10 cellular contexts compared by ENCODE assay signal in the genomic region with DNA sequence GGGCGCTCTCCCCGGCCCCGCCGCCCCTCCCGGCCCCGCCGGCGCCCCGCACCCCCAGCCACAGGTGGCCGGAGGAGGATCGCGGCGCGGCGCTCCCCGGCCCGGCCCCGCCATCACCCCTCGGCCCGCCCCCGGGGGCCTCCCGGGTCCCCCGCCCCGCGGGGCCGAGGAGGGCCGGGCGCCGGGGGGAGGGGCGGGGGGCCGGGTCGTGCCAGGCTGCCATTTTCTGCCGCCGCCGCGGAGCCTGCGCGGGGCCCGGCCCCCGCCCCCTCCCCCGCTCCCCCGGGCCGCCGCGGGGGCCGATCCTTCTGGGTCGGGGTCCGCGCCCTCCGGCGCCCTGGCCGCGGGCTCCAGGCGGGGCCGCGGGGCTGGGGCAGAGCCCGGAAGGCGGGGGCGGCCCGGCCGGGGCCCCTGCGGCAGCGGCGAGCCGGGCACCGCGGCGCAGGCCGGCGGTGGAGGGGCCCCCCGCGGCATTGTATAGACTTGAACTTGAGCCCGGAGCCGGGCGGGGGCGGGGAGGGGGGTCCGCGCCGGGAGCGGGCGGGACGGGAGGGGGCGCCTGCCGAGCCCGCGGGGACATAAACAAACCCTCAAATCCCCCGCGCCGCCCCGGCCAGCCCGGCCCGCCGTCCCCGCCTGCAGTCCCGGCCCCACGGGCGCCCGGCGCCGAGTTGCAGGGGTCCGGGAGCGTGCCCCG. TPM values are rescaled to one million over a fixed set of nuclear protein-coding genes. Genes with fewer than 3 reads are reported as not detected.
DNase-seq lines count a peak whose midpoint lies in the region; FAIRE-seq and TF ChIP-seq lines count a peak whose summit lies in the region.
"Had no signal": no experiment of that assay in that cellular context is flagged by ENCODE, and none has a peak within 500 bp of the region (broad histone marks: within the 10 kb centered on the region; RNA-seq: fewer than 3 reads in every experiment).

No MANE protein-coding gene starts in this region.

- H3K27me3 ChIP-seq in NT2/D1 (ENCODE audit: insufficient read depth, insufficient read length) (peaks cover 14% of the 10 kb centered on the region), colonic mucosa (no peaks in the 10 kb centered on the region), neuronal stem cell (ENCODE audit: control insufficient read depth in 3 of 3, insufficient read depth in 3 of 3, low read depth in 1 of 3, low read length in 3 of 3) (peaks cover 2 to 45% (median 30%) of the 10 kb centered on the region in 3 experiments)

- peak; percentile 15 for DNase-seq in activated CD4-positive, alpha-beta T cell treated with anti-CD3 and anti-CD28 coated beads, Interleukin-2, amount 50 U/mL, for 1 hour
- no peak for DNase-seq in activated CD4-positive, alpha-beta T cell treated with anti-CD3 and anti-CD28 coated beads, Interleukin-2, amount 10 ng/mL, durations not matched to agents 7 days and 5 days
- DNase-seq in H54 (ENCODE audit: insufficient read length, low spot score) (peak; percentile 50), NT2/D1 (ENCODE audit: low read depth, low spot score) (no peak), colonic mucosa (no peak), neuronal stem cell (ENCODE audit: low spot score) (no peak), MV-4-11 (lab: John Stamatoyannopoulos, UW) (no peak), HK-2 (ENCODE audit: unreplicated experiment) (no peak)

- H4K91ac ChIP-seq in neuronal stem cell (ENCODE audit: low read depth, low read length, poor library complexity) = no peak overlapping the region

- CTCF ChIA-PET in activated CD4-positive, alpha-beta T cell treated with anti-CD3 and anti-CD28 coated beads, Interleukin-2, amount 10 ng/mL, durations not matched to agents 7 days and 5 days (lab: Charles Lee) = interaction anchor here (1.9 kb wide), 1 partner anchor 11 kb away, joined by 4 read pairs; no protein-coding TSS in a partner anchor

- H3K4me1 ChIP-seq in NT2/D1 (ENCODE audit: insufficient read depth, insufficient read length) = peaks cover 13% of the 10 kb centered on the region
- H3K4me1 ChIP-seq in colonic mucosa = peaks cover 8% of the 10 kb centered on the region
- H3K4me1 ChIP-seq in neuronal stem cell (ENCODE audit: control insufficient read depth in 2 of 2, insufficient read depth in 1 of 2, low read depth in 1 of 2, low read length in 2 of 2) = peaks cover 3 to 11% of the 10 kb centered on the region in 2 donors

- FAIRE-seq in H54 (lab: Jason Lieb, UNC) = no peak
- FAIRE-seq: GM18507 had no signal

- no peak overlapping the region for H2BK120ac ChIP-seq in neuronal stem cell (ENCODE audit: low read depth, low read length)

- peak overlapping the region; percentile 40 for H2AFZ ChIP-seq in neuronal stem cell (ENCODE audit: low read length)

- H3K9me3 ChIP-seq in NT2/D1 (ENCODE audit: insufficient read depth, low read length) (no peaks in the 10 kb centered on the region), colonic mucosa (no peaks in the 10 kb centered on the region), neuronal stem cell (replicated peaks in 1 of 2; ENCODE audit: control insufficient read depth in 2 of 2, insufficient read depth in 1 of 2, low read depth in 1 of 2, low read length in 2 of 2) (no peaks in the 10 kb centered on the region)

- H3K27ac ChIP-seq in colonic mucosa (no peak overlapping the region), neuronal stem cell (replicated peaks; ENCODE audit: low read length) (no peak overlapping the region)

- peak overlapping the region; percentile 95 for H3K4me2 ChIP-seq in neuronal stem cell (ENCODE audit: insufficient read depth, low read length, poor library complexity, severe bottlenecking)

- TF ChIP-seq POLR2A in H54 (IDR thresholded peaks at IDR 0.05; ENCODE audit: low read depth, low read length) = no peak

- intact Hi-C loops in colonic mucosa (cut with DNase I) = no loop called here

- H3K36me3 ChIP-seq in NT2/D1 (ENCODE audit: insufficient read depth, insufficient read length, low read length) (no peaks in the 10 kb centered on the region), colonic mucosa (no peaks in the 10 kb centered on the region), neuronal stem cell (replicated peaks in 1 of 2; ENCODE audit: control insufficient read depth in 2 of 2, insufficient read depth in 2 of 2, low read length in 2 of 2) (no peaks in the 10 kb centered on the region)

- H3K18ac ChIP-seq in neuronal stem cell (ENCODE audit: low read length) = no peak overlapping the region

- H3K9ac ChIP-seq in NT2/D1 (ENCODE audit: insufficient read length, low read depth) (peak overlapping the region; percentile 42), colonic mucosa (ENCODE audit: low read depth in 2 of 2, low read length in 2 of 2) (peak overlapping the region in 1 of 2 donors; percentile 66), neuronal stem cell (ENCODE audit: low read depth, low read length, poor library complexity) (no peak overlapping the region)

- peak overlapping the region; percentile 8 for H3K4me3 ChIP-seq in NT2/D1 (ENCODE audit: insufficient read length, low read depth)
- H3K4me3 ChIP-seq in colonic mucosa = peak overlapping the region; percentile 67
- peak overlapping the region; percentile 58 to 81 for H3K4me3 ChIP-seq in neuronal stem cell (ENCODE audit: low read length in 2 of 2)

- no peak for TF ChIP-seq CTCF in colonic mucosa (IDR thresholded peaks at IDR 0.05)

- no CpG with 5 or more reads among the region's 103 CpGs for WGBS in neuronal stem cell (ENCODE audit: extremely low coverage in 2 of 2, insufficient read length in 2 of 2, insufficient replicate concordance in 1 of 2), 2 donors

- no peak overlapping the region for H3K23ac ChIP-seq in neuronal stem cell (ENCODE audit: low read depth, low read length, poor library complexity)

- no peaks in the 10 kb centered on the region for H3K36me3 Mint-ChIP-seq in activated CD4-positive, alpha-beta T cell treated with anti-CD3 and anti-CD28 coated beads, Interleukin-2, amount 10 ng/mL, durations not matched to agents 7 days and 5 days (ENCODE audit: low read depth)
- H3K36me3 Mint-ChIP-seq: activated naive CD8-positive, alpha-beta T cell had no signal

- H2BK5ac ChIP-seq in neuronal stem cell (ENCODE audit: low read length) = no peak overlapping the region

- no peaks in the 10 kb centered on the region for H3K79me1 ChIP-seq in neuronal stem cell (ENCODE audit: low read depth, low read length)

- H2BK15ac ChIP-seq in neuronal stem cell (ENCODE audit: low read length) = no peak overlapping the region

- H3K4ac ChIP-seq in neuronal stem cell (ENCODE audit: low read length) = no peak overlapping the region

- H3K4me3 Mint-ChIP-seq in activated CD4-positive, alpha-beta T cell treated with anti-CD3 and anti-CD28 coated beads, Interleukin-2, amount 10 ng/mL, durations not matched to agents 7 days and 5 days = no peak overlapping the region

- no peak overlapping the region for H4K8ac ChIP-seq in neuronal stem cell (ENCODE audit: low read depth, low read length)

- H2BK12ac ChIP-seq in neuronal stem cell (ENCODE audit: low read length) = no peak overlapping the region

- H2AK5ac ChIP-seq in neuronal stem cell (ENCODE audit: low read depth, low read length) = no peak overlapping the region

- POLR2A ChIA-PET in activated CD4-positive, alpha-beta T cell treated with anti-CD3 and anti-CD28 coated beads, Interleukin-2, amount 10 ng/mL, durations not matched to agents 7 days and 5 days (lab: Charles Lee) = no interaction called here

- H3K27me3 Mint-ChIP-seq in activated CD4-positive, alpha-beta T cell treated with anti-CD3 and anti-CD28 coated beads, Interleukin-2, amount 10 ng/mL, durations not matched to agents 7 days and 5 days = no peaks in the 10 kb centered on the region
- H3K27me3 Mint-ChIP-seq: activated naive CD8-positive, alpha-beta T cell had no signal

- no peak overlapping the region for H3K14ac ChIP-seq in neuronal stem cell (ENCODE audit: low read length)

- H3K9me3 Mint-ChIP-seq in activated CD4-positive, alpha-beta T cell treated with anti-CD3 and anti-CD28 coated beads, Interleukin-2, amount 10 ng/mL, durations not matched to agents 7 days and 5 days = no peaks in the 10 kb centered on the region

- peaks cover 43% of the 10 kb centered on the region for H3K4me1 Mint-ChIP-seq in activated CD4-positive, alpha-beta T cell treated with anti-CD3 and anti-CD28 coated beads, Interleukin-2, amount 10 ng/mL, durations not matched to agents 7 days and 5 days

- no peak overlapping the region for H3K27ac Mint-ChIP-seq in activated CD4-positive, alpha-beta T cell treated with anti-CD3 and anti-CD28 coated beads, Interleukin-2, amount 10 ng/mL, durations not matched to agents 7 days and 5 days
- H3K27ac Mint-ChIP-seq: activated naive CD8-positive, alpha-beta T cell had no signal

RNA-seq across cellular contexts. Expression of a gene that starts 0.5 kb away (rescaled TPM):
- 10 to 100 TPM; 55.9 to 62.3 TPM for total RNA-seq in activated CD4-positive, alpha-beta T cell treated with anti-CD3 and anti-CD28 coated beads, Interleukin-2, amount 10 ng/mL, durations not matched to agents 7 days and 5 days
- total RNA-seq in colonic mucosa = 10 to 100 TPM; 30.8 to 44.5 TPM
- 47.2 TPM for polyA plus RNA-seq in neuronal stem cell (2013, experiment 1 of 2)
- 47.4 TPM for polyA plus RNA-seq in neuronal stem cell (2013, experiment 2 of 2)

Comparison
In these comparisons a context has a peak if more than half of its experiments do, and no peak if none do; other contexts are left out.
1. DNase-seq: peak in activated CD4-positive, alpha-beta T cell treated with anti-CD3 and anti-CD28 coated beads, Interleukin-2, amount 50 U/mL, for 1 hour (single experiment) and H54 (single experiment); none in activated CD4-positive, alpha-beta T cell treated with anti-CD3 and anti-CD28 coated beads, Interleukin-2, amount 10 ng/mL, durations not matched to agents 7 days and 5 days (single experiment), NT2/D1 (single experiment), colonic mucosa (single experiment), neuronal stem cell (single experiment), MV-4-11 (single experiment) and HK-2 (single experiment).
2. H3K4me3 ChIP-seq: peak in every context shown above with its lines; median percentile 70 in neuronal stem cell; 67 in colonic mucosa; 8 in NT2/D1.